ENCODE assay signal across 10 cellular contexts in the genomic region with DNA sequence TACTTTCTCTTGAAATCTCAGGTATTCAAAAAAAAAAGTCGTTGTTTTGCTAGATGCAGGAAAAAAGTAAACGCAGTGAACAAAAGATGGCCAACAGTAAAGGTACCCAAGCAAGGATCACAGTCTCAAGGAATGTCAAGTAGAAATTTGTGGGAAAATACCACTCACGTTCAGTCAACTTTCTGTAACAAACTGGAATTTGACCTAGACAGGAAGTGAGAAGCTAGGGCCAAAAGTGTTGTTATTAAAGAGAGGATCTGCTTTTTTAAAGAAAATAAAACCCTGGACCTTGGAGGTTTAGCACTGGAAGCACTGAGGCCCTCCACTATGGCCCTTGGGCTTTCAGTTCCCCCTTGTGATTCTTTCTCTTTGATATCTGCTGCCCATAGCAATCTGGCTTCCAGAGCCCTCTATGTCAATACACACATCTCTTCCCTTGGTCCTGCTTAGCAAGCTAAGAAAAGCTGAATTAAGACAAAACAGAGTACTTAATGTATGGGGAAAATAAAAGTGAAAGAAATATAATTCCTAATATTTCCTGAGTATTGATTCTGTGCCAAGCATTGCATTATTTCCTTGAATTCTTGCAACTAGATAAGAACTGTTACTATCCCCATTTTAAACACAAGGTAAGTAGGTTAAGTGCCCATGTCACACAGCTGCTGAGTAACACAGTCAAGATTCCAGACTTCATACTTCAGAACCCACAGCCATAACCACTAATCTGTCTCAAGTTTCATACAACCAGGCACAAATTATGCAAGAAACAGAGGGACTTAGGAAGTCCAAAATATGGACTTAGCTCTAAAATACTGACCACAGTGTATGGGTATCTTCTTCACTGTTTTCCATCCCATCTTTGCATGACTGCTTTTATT. TPM values are rescaled to one million over a fixed set of nuclear protein-coding genes. Genes with fewer than 3 reads are reported as not detected.
DNase-seq lines count a peak whose midpoint lies in the region; ATAC-seq and TF ChIP-seq lines count a peak whose summit lies in the region.
"Had no signal": no experiment of that assay in that cellular context is flagged by ENCODE, and none has a peak within 500 bp of the region (broad histone marks: within the 10 kb centered on the region; RNA-seq: fewer than 3 reads in every experiment).

No MANE protein-coding gene starts in this region.

- peak; percentile 88 for DNase-seq in GM04503 (ENCODE audit: low read depth)
- peak; percentile 52 for DNase-seq in NOMO-1 treated with DMSO at 0.1 percent for 48 hours (lab: John Stamatoyannopoulos, UW; ENCODE audit: unreplicated experiment)
- DNase-seq in esophagus squamous epithelium (lab: John Stamatoyannopoulos, UW): no peak
- DNase-seq in smooth muscle cell (lab: John Stamatoyannopoulos, UW; ENCODE audit: unreplicated experiment): no peak
- DNase-seq: activated naive CD8-positive, alpha-beta T cell treated with anti-CD3 and anti-CD28 coated beads, Interleukin-2, amount 10 ng/mL, durations not matched to agents 7 days and 5 days; left colon had no signal

- H4K20me1 ChIP-seq in smooth muscle cell (ENCODE audit: low read depth): no peaks in the 10 kb centered on the region

- no peak overlapping the region for H3K4me3 ChIP-seq in esophagus squamous epithelium
- H3K4me3 ChIP-seq in smooth muscle cell: no peak overlapping the region

- ATAC-seq in GM19324 (IDR thresholded peaks at IDR 0.05; ENCODE audit: low FRiP score, unreplicated experiment): no peak
- no peak for ATAC-seq in GM18907 (IDR thresholded peaks at IDR 0.05; ENCODE audit: unreplicated experiment)
- no peak for ATAC-seq in HG03139 (IDR thresholded peaks at IDR 0.05; ENCODE audit: unreplicated experiment)
- ATAC-seq in HG03342 (IDR thresholded peaks at IDR 0.05; ENCODE audit: unreplicated experiment): no peak
- ATAC-seq: left colon had no signal

- TF ChIP-seq POLR2A in esophagus squamous epithelium (IDR thresholded peaks at IDR 0.05): no peak

- H3K4me2 ChIP-seq in smooth muscle cell: peak overlapping the region; percentile 85

- no peak for TF ChIP-seq CTCF in esophagus squamous epithelium (IDR thresholded peaks at IDR 0.05)
- TF ChIP-seq CTCF in smooth muscle cell (IDR thresholded peaks at IDR 0.05; ENCODE audit: borderline replicate concordance, insufficient read depth, poor library complexity, severe bottlenecking): no peak

- H3F3A ChIP-seq in smooth muscle cell (ENCODE audit: low read depth): peaks cover 13% of the 10 kb centered on the region

- peak overlapping the region; percentile 70 for H3K9ac ChIP-seq in smooth muscle cell (ENCODE audit: low read depth)

- H3K4me1 ChIP-seq in esophagus squamous epithelium: peaks cover 6 to 42% (median 17%) of the 10 kb centered on the region in 3 donors
- peaks cover 22% of the 10 kb centered on the region for H3K4me1 ChIP-seq in smooth muscle cell (ENCODE audit: low read depth)

- 67 to 76% methylated on average over 3 of the region's 3 CpGs for whole genome bisulfite sequencing in esophagus squamous epithelium, 2 donors
- WGBS in smooth muscle cell (ENCODE audit: low lambda C conversion rate): 63% methylated on average over 3 of the region's 3 CpGs

- H3K9me3 ChIP-seq in esophagus squamous epithelium (no peaks in the 10 kb centered on the region), smooth muscle cell (replicated peaks; ENCODE audit: low read depth) (no peaks in the 10 kb centered on the region)

- H3K36me3 ChIP-seq in esophagus squamous epithelium (no peaks in the 10 kb centered on the region), smooth muscle cell (ENCODE audit: low read depth) (no peaks in the 10 kb centered on the region)

- H3K27me3 ChIP-seq in esophagus squamous epithelium (no peaks in the 10 kb centered on the region), smooth muscle cell (ENCODE audit: low read depth) (no peaks in the 10 kb centered on the region)

- intact Hi-C loops in esophagus squamous epithelium (cut with DNase I): no loop called here

- H3K27ac ChIP-seq in esophagus squamous epithelium: peak overlapping the region in 3 of 4 donors; percentile 9 to 60 (median 23)
- H3K27ac ChIP-seq in smooth muscle cell (ENCODE audit: low read depth): peak overlapping the region; percentile 97

- H3K79me2 ChIP-seq in smooth muscle cell (ENCODE audit: low read depth): no peaks in the 10 kb centered on the region

- peak overlapping the region; percentile 6 for H2AFZ ChIP-seq in smooth muscle cell (ENCODE audit: low read depth)

RNA-seq across cellular contexts. Expression of gene ZNF438, which starts 2.6 kb away (rescaled TPM):
- total RNA-seq in esophagus squamous epithelium: 1 to 10 TPM; 2.9 to 9.3 (median 5.9) TPM
- total RNA-seq in smooth muscle cell: 3.4 TPM in 2 replicates
- polyA plus RNA-seq in smooth muscle cell: 2.8 and 3.2 TPM in 2 replicates

Comparison
In these comparisons a context has a peak if more than half of its experiments do, and no peak if none do; other contexts are left out.
1. DNase-seq: peak in GM04503 (single experiment) and NOMO-1 treated with DMSO at 0.1 percent for 48 hours (single experiment); none in esophagus squamous epithelium (single experiment) and smooth muscle cell (single experiment).